ENCODE assay signal across 8 cellular contexts in genomic region chr16:71894921-71895678, GRCh38. TPM values are rescaled to one million over a fixed set of nuclear protein-coding genes. Genes with fewer than 3 reads are reported as not detected.
A peak's percentile ranks its signal among the peaks of the same experiment; 100 is the strongest.
DNase-seq lines count a peak whose midpoint lies in the region; ATAC-seq and TF ChIP-seq lines count a peak whose summit lies in the region.

Gene IST1 (plus strand): TSS chr16:71895531. CDS start chr16:71915641, 20,110 bp downstream.

- in situ Hi-C loops in mammary epithelial cell (cut with MboI; ENCODE audit: low sequenced_read_pairs in 2 of 2), result no loop called here

- 3% methylated on average over 32 of the region's 67 CpGs for WGBS in mammary epithelial cell (ENCODE audit: low coverage, missing lambda C conversion rate)
- 1% methylated on average over 65 of the region's 67 CpGs for WGBS in smooth muscle cell (ENCODE audit: low lambda C conversion rate)

- H4K20me1 ChIP-seq in mammary epithelial cell (ENCODE audit: insufficient read depth, low read length) (no peaks in the 10 kb centered on the region), smooth muscle cell (ENCODE audit: low read depth) (peaks cover 42% of the 10 kb centered on the region)

- no TSS peak for BruUV-seq in mammary epithelial cell (replicated peaks; lab: Mats Ljungman, UMichigan)

- peaks cover 47% of the 10 kb centered on the region for H3K79me2 ChIP-seq in ACC112 (ENCODE audit: control insufficient read depth, insufficient read depth, low read length, unreplicated experiment)
- H3K79me2 ChIP-seq in mammary epithelial cell (ENCODE audit: insufficient read depth, low read length), result peaks cover 48% of the 10 kb centered on the region
- H3K79me2 ChIP-seq in smooth muscle cell (ENCODE audit: low read depth), result peaks cover 47% of the 10 kb centered on the region

- TF ChIP-seq CTCF in WERI-Rb-1 (IDR thresholded peaks at IDR 0.05; ENCODE audit: low read depth, low read length) (no peak), mammary epithelial cell (conservative IDR thresholded peaks at IDR 0.05 in 1 of 2, IDR thresholded peaks at IDR 0.05 in 1 of 2; ENCODE audit: extremely low read depth in 1 of 2, insufficient read depth in 1 of 2, low read depth in 1 of 2, low read length in 2 of 2) (no peak), smooth muscle cell (IDR thresholded peaks at IDR 0.05; ENCODE audit: borderline replicate concordance, insufficient read depth, poor library complexity, severe bottlenecking) (no peak)

- peak; percentile 71 for DNase-seq in NCI-H2196 treated with DMSO at 0.1 percent for 48 hours (lab: John Stamatoyannopoulos, UW; ENCODE audit: unreplicated experiment)
- DNase-seq in WERI-Rb-1, result peak; percentile 98
- peak; percentile 98 for DNase-seq in mammary epithelial cell
- DNase-seq in iPS-NIHi11 (ENCODE audit: low spot score), result peak; percentile 98
- peak; percentile 93 for DNase-seq in smooth muscle cell (lab: John Stamatoyannopoulos, UW; ENCODE audit: unreplicated experiment)

- H3K9ac ChIP-seq in mammary epithelial cell (ENCODE audit: insufficient read depth, low read length) (peak within 1 kb of the TSS; percentile 95), smooth muscle cell (ENCODE audit: low read depth) (peak within 1 kb of the TSS; percentile 97)

- peak within 1 kb of the TSS; percentile 87 for H3K4me3 ChIP-seq in ACC112 (ENCODE audit: low read depth, low read length)
- H3K4me3 ChIP-seq in WERI-Rb-1 (ENCODE audit: low read depth, low read length), result peak within 1 kb of the TSS; percentile 99
- peak within 1 kb of the TSS; percentile 85 to 96 (median 87) for H3K4me3 ChIP-seq in mammary epithelial cell (replicated peaks in 1 of 3; ENCODE audit: insufficient read depth in 1 of 3, low read depth in 2 of 3, low read length in 3 of 3)
- H3K4me3 ChIP-seq in smooth muscle cell, result peak within 1 kb of the TSS; percentile 88

- H3F3A ChIP-seq in smooth muscle cell (ENCODE audit: low read depth), result peaks cover 17% of the 10 kb centered on the region

- H3K27me3 ChIP-seq in ACC112 (ENCODE audit: insufficient read depth, low read length), result no peaks in the 10 kb centered on the region
- no peaks in the 10 kb centered on the region for H3K27me3 ChIP-seq in WERI-Rb-1 (ENCODE audit: insufficient read depth, low read depth, severe bottlenecking)
- H3K27me3 ChIP-seq in mammary epithelial cell (ENCODE audit: insufficient read depth, low read length), result no peaks in the 10 kb centered on the region
- H3K27me3 ChIP-seq in smooth muscle cell (ENCODE audit: low read depth), result no peaks in the 10 kb centered on the region

- peak; percentile 81 for ATAC-seq in GM18867 (IDR thresholded peaks at IDR 0.05; ENCODE audit: unreplicated experiment)
- peak; percentile 76 for ATAC-seq in HG03103 (IDR thresholded peaks at IDR 0.05; ENCODE audit: low read depth, unreplicated experiment)

- H3K27ac ChIP-seq in ACC112 (ENCODE audit: low read depth, low read length), result peak within 1 kb of the TSS; percentile 84
- H3K27ac ChIP-seq in WERI-Rb-1, result peak within 1 kb of the TSS; percentile 94
- H3K27ac ChIP-seq in mammary epithelial cell (ENCODE audit: insufficient read depth, low read depth, low read length), result peak within 1 kb of the TSS; percentile 87
- H3K27ac ChIP-seq in smooth muscle cell (ENCODE audit: low read depth), result peak within 1 kb of the TSS; percentile 98

- H3K4me1 ChIP-seq in ACC112 (ENCODE audit: control insufficient read depth, insufficient read depth, low read length, unreplicated experiment) (peaks cover 9% of the 10 kb centered on the region), mammary epithelial cell (ENCODE audit: insufficient read depth, low read length) (peaks cover 15% of the 10 kb centered on the region), smooth muscle cell (ENCODE audit: low read depth) (peaks cover 13% of the 10 kb centered on the region)

- peak within 1 kb of the TSS; percentile 96 for H3K4me2 ChIP-seq in mammary epithelial cell (ENCODE audit: insufficient read depth, low read depth, low read length)
- peak within 1 kb of the TSS; percentile 95 for H3K4me2 ChIP-seq in smooth muscle cell

- H3K36me3 ChIP-seq in ACC112 (ENCODE audit: insufficient read depth, low read length) (no peaks in the 10 kb centered on the region), WERI-Rb-1 (peaks cover 14% of the 10 kb centered on the region), mammary epithelial cell (ENCODE audit: insufficient read depth, low read length) (peaks cover 7% of the 10 kb centered on the region), smooth muscle cell (ENCODE audit: low read depth) (no peaks in the 10 kb centered on the region)

- intact Hi-C loops in mammary epithelial cell (cut with micrococcal nuclease), result loop anchor here (1.0 to 5.0 kb wide), 3 partner anchors 12 to 86 kb away; partner anchors contain the start of gene ATXN1L

- H3K9me3 ChIP-seq in WERI-Rb-1 (ENCODE audit: severe bottlenecking) (no peaks in the 10 kb centered on the region), mammary epithelial cell (replicated peaks; ENCODE audit: insufficient read depth, low read length) (no peaks in the 10 kb centered on the region), smooth muscle cell (replicated peaks; ENCODE audit: low read depth) (no peaks in the 10 kb centered on the region)

- dilution Hi-C loops in mammary epithelial cell (cut with HindIII; ENCODE audit: low sequenced_read_pairs), result no loop called here

- CTCF ChIA-PET in mammary epithelial cell (lab: Charles Lee; ENCODE audit: low non-redundant PET), result no interaction called here

- peak within 1 kb of the TSS; percentile 85 for H2AFZ ChIP-seq in ACC112 (ENCODE audit: low read length, unreplicated experiment)
- H2AFZ ChIP-seq in mammary epithelial cell (ENCODE audit: low read depth, low read length), result peak within 1 kb of the TSS; percentile 95
- H2AFZ ChIP-seq in smooth muscle cell (ENCODE audit: low read depth), result peak within 1 kb of the TSS; percentile 84

RNA-seq across cellular contexts. Expression of gene IST1, which starts in this region (rescaled TPM):
- total RNA-seq in mammary epithelial cell, result 100 to 1,000 TPM; 123 to 203 TPM
- 134 TPM for polyA plus RNA-seq in mammary epithelial cell
- polyA minus RNA-seq in mammary epithelial cell, result 98.4 TPM
- total RNA-seq in smooth muscle cell, result 220 and 247 TPM in 2 replicates
- 125 and 148 TPM in 2 replicates for polyA plus RNA-seq in smooth muscle cell

Comparison
In these comparisons a context has a peak if more than half of its experiments do, and no peak if none do; other contexts are left out.
1. Peak in every context shown above with its lines: DNase-seq, ATAC-seq, H3K4me3 ChIP-seq and H3K27ac ChIP-seq.